1 cellular context compared by ENCODE assay signal in the genomic region with DNA sequence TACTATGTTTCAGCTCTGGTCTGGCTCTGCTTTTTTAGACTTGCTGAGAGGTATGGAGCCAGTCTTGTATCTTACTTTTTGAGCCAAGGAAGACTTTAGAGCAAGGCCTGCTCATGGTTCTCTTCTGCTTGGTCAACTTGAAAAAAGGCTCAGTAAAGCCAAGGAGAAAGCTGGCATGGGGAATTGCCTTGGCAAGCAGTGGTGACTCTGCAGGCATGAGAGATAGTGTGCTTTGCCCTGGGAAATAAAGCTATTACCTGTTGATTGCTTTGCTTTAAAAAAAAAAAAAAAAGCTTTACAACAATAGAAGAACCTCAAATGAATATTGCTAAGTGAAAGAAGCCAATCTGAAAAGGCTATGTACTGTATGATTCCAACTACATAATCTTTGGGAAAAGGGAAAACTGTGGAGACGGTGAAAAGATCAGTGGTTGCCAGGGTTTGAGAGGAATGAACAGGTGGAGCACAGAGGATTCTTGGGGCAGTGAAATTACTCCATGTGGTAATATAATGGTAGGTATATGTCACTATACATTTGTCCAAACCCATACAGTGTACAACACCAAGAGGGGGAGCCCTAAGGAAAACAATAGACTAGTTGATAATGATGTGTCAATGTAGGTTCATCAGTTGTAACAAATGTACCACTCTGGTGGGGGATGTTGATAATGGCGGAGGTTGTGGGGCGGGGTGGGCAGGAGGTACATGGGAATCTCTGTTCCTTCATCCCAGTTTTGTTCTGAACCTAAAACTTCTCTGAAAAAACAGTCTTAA.
TF ChIP-seq lines count a peak whose summit lies in the region.

No MANE protein-coding gene starts in this region.

TF ChIP-seq in GM12878, 131 proteins besides CTCF, POLR2A, EP300 and RAD21 (continued from another document):
- TF ChIP-seq ZNF384 (IDR thresholded peaks at IDR 0.05; ENCODE audit: borderline replicate concordance, low read depth, low read length) = no peak
- no peak for TF ChIP-seq MTA3 (IDR thresholded peaks at IDR 0.05; ENCODE audit: borderline replicate concordance, low read length)
- TF ChIP-seq CHD4 (IDR thresholded peaks at IDR 0.05) = no peak
- TF ChIP-seq ZNF622 (IDR thresholded peaks at IDR 0.05) = no peak
